ENCODE assay signal across 14 cellular contexts in genomic region chr18:8217041-8217564, GRCh38.
"Had no signal": no experiment of that assay in that cellular context is flagged by ENCODE, and none has a peak within 500 bp of the region (broad histone marks: within the 10 kb centered on the region; RNA-seq: fewer than 3 reads in every experiment).

No MANE protein-coding gene starts in this region.

- H3K27ac ChIP-seq: gastrocnemius medialis, heart right ventricle, left ventricle myocardium inferior, psoas muscle, spleen had no signal

- H3K4me1 ChIP-seq: gastrocnemius medialis, psoas muscle had no signal

- H3K36me3 Mint-ChIP-seq: activated naive CD4-positive, alpha-beta T cell treated with anti-CD3 and anti-CD28 coated beads, Interleukin-2, amount 10 ng/mL, durations not matched to agents 7 days and 5 days; naive thymus-derived CD8-positive, alpha-beta T cell had no signal

- H3K27me3 ChIP-seq: gastrocnemius medialis, heart right ventricle, spleen had no signal

- H3K4me3 ChIP-seq: gastrocnemius medialis, heart right ventricle, left ventricle myocardium inferior, psoas muscle, spleen had no signal

- H3K9me3 Mint-ChIP-seq: activated T-cell treated with anti-CD3 and anti-CD28 coated beads, Interleukin-2, amount 50 U/mL, for 24 hours had no signal

- H3K9me3 ChIP-seq: gastrocnemius medialis, heart right ventricle, left ventricle myocardium inferior, psoas muscle, spleen had no signal

- DNase-seq: activated CD4-positive, alpha-beta memory T cell treated with anti-CD3 and anti-CD28 coated beads, Interleukin-2, amount 10 ng/mL, durations not matched to agents 7 days and 5 days; activated CD4-positive, alpha-beta T cell treated with anti-CD3 and anti-CD28 coated beads for 4 hours; activated naive CD4-positive, alpha-beta T cell treated with anti-CD3 and anti-CD28 coated beads, Interleukin-2, amount 10 ng/mL, durations not matched to agents 7 days and 5 days; activated T-cell treated with anti-CD3 and anti-CD28 coated beads, Interleukin-2, amount 50 U/mL, for 24 hours; central memory CD4-positive, alpha-beta T cell; effector CD8-positive, alpha-beta T cell; gastrocnemius medialis; heart right ventricle; left ventricle myocardium inferior; naive thymus-derived CD8-positive, alpha-beta T cell; psoas muscle; spleen; T-helper 17 cell had no signal

- H3K27me3 Mint-ChIP-seq: activated CD4-positive, alpha-beta memory T cell treated with anti-CD3 and anti-CD28 coated beads, Interleukin-2, amount 10 ng/mL, durations not matched to agents 7 days and 5 days; activated naive CD4-positive, alpha-beta T cell treated with anti-CD3 and anti-CD28 coated beads, Interleukin-2, amount 10 ng/mL, durations not matched to agents 7 days and 5 days; activated T-cell treated with anti-CD3 and anti-CD28 coated beads, Interleukin-2, amount 50 U/mL, for 24 hours; T-helper 17 cell had no signal

- ATAC-seq: gastrocnemius medialis; heart right ventricle; naive thymus-derived CD8-positive, alpha-beta T cell; psoas muscle; sciatic nerve; T-helper 17 cell had no signal

- H3K4me3 Mint-ChIP-seq: activated CD4-positive, alpha-beta memory T cell treated with anti-CD3 and anti-CD28 coated beads, Interleukin-2, amount 10 ng/mL, durations not matched to agents 7 days and 5 days; activated naive CD4-positive, alpha-beta T cell treated with anti-CD3 and anti-CD28 coated beads, Interleukin-2, amount 10 ng/mL, durations not matched to agents 7 days and 5 days; activated T-cell treated with anti-CD3 and anti-CD28 coated beads, Interleukin-2, amount 50 U/mL, for 24 hours; naive thymus-derived CD8-positive, alpha-beta T cell; T-helper 17 cell had no signal

- H3K4me1 Mint-ChIP-seq: activated CD4-positive, alpha-beta memory T cell treated with anti-CD3 and anti-CD28 coated beads, Interleukin-2, amount 10 ng/mL, durations not matched to agents 7 days and 5 days; activated naive CD4-positive, alpha-beta T cell treated with anti-CD3 and anti-CD28 coated beads, Interleukin-2, amount 10 ng/mL, durations not matched to agents 7 days and 5 days; naive thymus-derived CD8-positive, alpha-beta T cell; T-helper 17 cell had no signal

- H3K36me3 ChIP-seq: gastrocnemius medialis, left ventricle myocardium inferior, spleen had no signal

- H3K27ac Mint-ChIP-seq: activated CD4-positive, alpha-beta memory T cell treated with anti-CD3 and anti-CD28 coated beads, Interleukin-2, amount 10 ng/mL, durations not matched to agents 7 days and 5 days; activated naive CD4-positive, alpha-beta T cell treated with anti-CD3 and anti-CD28 coated beads, Interleukin-2, amount 10 ng/mL, durations not matched to agents 7 days and 5 days; activated T-cell treated with anti-CD3 and anti-CD28 coated beads, Interleukin-2, amount 50 U/mL, for 24 hours; naive thymus-derived CD8-positive, alpha-beta T cell; T-helper 17 cell had no signal
